ENCODE assay signal across 8 cellular contexts in genomic region chr7:157136372-157136771, GRCh38. TPM values are rescaled to one million over a fixed set of nuclear protein-coding genes. Genes with fewer than 3 reads are reported as not detected.
DNase-seq lines count a peak whose midpoint lies in the region; TF ChIP-seq lines count a peak whose summit lies in the region.

No MANE protein-coding gene starts in this region.

- H3K27ac Mint-ChIP-seq in activated naive CD4-positive, alpha-beta T cell treated with anti-CD3 and anti-CD28 coated beads for 36 hours = peak overlapping the region; percentile 22

- H3K9ac ChIP-seq in OCI-LY3 (ENCODE audit: low read length) = peak overlapping the region; percentile 16; the same call in 1 of the 2 replicates
- H3K9ac ChIP-seq in endocrine pancreas (ENCODE audit: control insufficient read depth, insufficient read depth, low read length) = no peak overlapping the region

- intact Hi-C loops in activated naive CD4-positive, alpha-beta T cell treated with anti-CD3 and anti-CD28 coated beads for 36 hours (cut with micrococcal nuclease) = loop anchor here (5.0 kb wide), 1 partner anchor 119 kb away; no protein-coding TSS in a partner anchor

- H3K4me3 ChIP-seq in OCI-LY3 (ENCODE audit: low read length) (peak overlapping the region; percentile 56), endocrine pancreas (ENCODE audit: control insufficient read depth, insufficient read depth, low read length) (peak overlapping the region; percentile 16)

- H3K4me3 Mint-ChIP-seq in activated naive CD4-positive, alpha-beta T cell treated with anti-CD3 and anti-CD28 coated beads for 36 hours = peak overlapping the region; percentile 30

- no peaks in the 10 kb centered on the region for H3K27me3 ChIP-seq in OCI-LY3 (ENCODE audit: low read depth, low read length)
- H3K27me3 ChIP-seq in endocrine pancreas (ENCODE audit: control insufficient read depth, insufficient read depth, low read length) = no peaks in the 10 kb centered on the region

- peaks cover 12% of the 10 kb centered on the region for H3K36me3 ChIP-seq in OCI-LY3 (replicated peaks; ENCODE audit: low read depth, low read length)
- no peaks in the 10 kb centered on the region for H3K36me3 ChIP-seq in endocrine pancreas (ENCODE audit: control insufficient read depth, insufficient read depth, low read length)

- H3K79me2 ChIP-seq in OCI-LY3 (ENCODE audit: low read length) = peaks cover 26% of the 10 kb centered on the region

- H3K4me1 Mint-ChIP-seq in activated naive CD4-positive, alpha-beta T cell treated with anti-CD3 and anti-CD28 coated beads for 36 hours (ENCODE audit: low read depth) = peaks cover 18% of the 10 kb centered on the region

- H3K27me3 Mint-ChIP-seq in activated naive CD4-positive, alpha-beta T cell treated with anti-CD3 and anti-CD28 coated beads for 36 hours (ENCODE audit: low read depth) = no peaks in the 10 kb centered on the region

- no peaks in the 10 kb centered on the region for H3K9me3 Mint-ChIP-seq in activated naive CD4-positive, alpha-beta T cell treated with anti-CD3 and anti-CD28 coated beads for 36 hours

- TF ChIP-seq CTCF in OCI-LY3 (IDR thresholded peaks at IDR 0.05; ENCODE audit: low read depth, low read length) = peak; percentile 9; the same call in 1 of the 2 replicates

- peak overlapping the region; percentile 75 for H3K4me2 ChIP-seq in OCI-LY3 (ENCODE audit: low read length)

- H4K20me1 ChIP-seq in OCI-LY3 (ENCODE audit: insufficient read depth, low read length) = peaks cover 21% of the 10 kb centered on the region

- H3K36me3 Mint-ChIP-seq in activated naive CD4-positive, alpha-beta T cell treated with anti-CD3 and anti-CD28 coated beads for 36 hours (ENCODE audit: low read depth) = peaks cover 15% of the 10 kb centered on the region

- DNase-seq in activated naive CD4-positive, alpha-beta T cell treated with anti-CD3 and anti-CD28 coated beads for 36 hours = no peak
- no peak for DNase-seq in activated naive CD4-positive, alpha-beta T cell (lab: John Stamatoyannopoulos, UW)
- DNase-seq in stromal cell of bone marrow (ENCODE audit: low read depth) (peak; percentile 55), NCI-H128 (lab: John Stamatoyannopoulos, UW; ENCODE audit: unreplicated experiment) (no peak)
- DNase-seq in central memory CD4-positive, alpha-beta T cell = no peak
- DNase-seq in activated CD4-positive, CD25-positive, alpha-beta regulatory T cell (lab: John Stamatoyannopoulos, UW) = no peak

- CTCF ChIA-PET in activated naive CD4-positive, alpha-beta T cell treated with anti-CD3 and anti-CD28 coated beads for 36 hours (lab: Charles Lee) = interaction anchor here (0.9 to 1.1 kb wide), 2 partner anchors 17 to 187 kb away, joined by 4 to 6 read pairs; partner anchors contain the start of gene NOM1

- H2AFZ ChIP-seq in OCI-LY3 (ENCODE audit: low read depth, low read length) = peak overlapping the region; percentile 95

- H3K9me3 ChIP-seq in OCI-LY3 (ENCODE audit: insufficient read depth, low read length) (no peaks in the 10 kb centered on the region), endocrine pancreas (ENCODE audit: control insufficient read depth, low read length) (no peaks in the 10 kb centered on the region)

- no peak overlapping the region for H3K27ac ChIP-seq in OCI-LY3 (ENCODE audit: low read length)

- H3K4me1 ChIP-seq in OCI-LY3 (ENCODE audit: low read length) = peaks cover 23% of the 10 kb centered on the region
- H3K4me1 ChIP-seq in endocrine pancreas (ENCODE audit: control insufficient read depth, insufficient read depth, low read length) = peaks cover 11% of the 10 kb centered on the region

RNA-seq across cellular contexts. Expression of gene UBE3C, which starts 2.4 kb away (rescaled TPM):
- total RNA-seq in activated naive CD4-positive, alpha-beta T cell treated with anti-CD3 and anti-CD28 coated beads for 36 hours = 10 to 100 TPM; 52.9 to 55.7 TPM
